Comparison of ENCODE assay signal across 16 cellular contexts in genomic region chr3:170021083-170021482, GRCh38. TPM values are rescaled to one million over a fixed set of nuclear protein-coding genes. Genes with fewer than 3 reads are reported as not detected.
DNase-seq lines count a peak whose midpoint lies in the region; ATAC-seq, FAIRE-seq and TF ChIP-seq lines count a peak whose summit lies in the region.
"Had no signal": no experiment of that assay in that cellular context is flagged by ENCODE, and none has a peak within 500 bp of the region (broad histone marks: within the 10 kb centered on the region; RNA-seq: fewer than 3 reads in every experiment).

No MANE protein-coding gene starts in this region.

- SMC1A ChIA-PET in GM12878 (lab: Charles Lee; ENCODE audit: uncharacterized antibody, unreplicated experiment): interaction anchor here (0.9 to 4.0 kb wide), 14 partner anchors 19 to 281 kb away, joined by 3 to 23 read pairs (median 3); no protein-coding TSS in a partner anchor

- H2AFZ ChIP-seq in GM12878 (ENCODE audit: control insufficient read depth, low read depth, low read length) (no peak overlapping the region), neural progenitor cell (replicated peaks) (no peak overlapping the region)

- no peak for TF ChIP-seq EP300 in GM12878 (IDR thresholded peaks at IDR 0.05; ENCODE audit: borderline replicate concordance in 1 of 2, control insufficient read depth in 1 of 2, low read depth in 2 of 2, low read length in 2 of 2)

- POLR2A ChIA-PET in GM12878 (lab: Charles Lee): interaction anchor here (0.6 kb wide), 1 partner anchor 29 kb away, joined by 3 read pairs; no protein-coding TSS in a partner anchor

- TF ChIP-seq CTCF in HFF-Myc (IDR thresholded peaks at IDR 0.05; ENCODE audit: low read depth, low read length, missing control alignments): peak; percentile 7
- TF ChIP-seq CTCF in GM12878 (IDR thresholded peaks at IDR 0.05 in 2 of 3, conservative IDR thresholded peaks at IDR 0.05 in 1 of 3; ENCODE audit: control insufficient read depth in 2 of 3, extremely low read depth in 1 of 3, insufficient read depth in 1 of 3, low read depth in 3 of 3, low read length in 3 of 3): peak in 1 of 3 experiments; percentile 19; a peak in 2 of 6 replicates
- peak; percentile 13 for TF ChIP-seq CTCF in neural progenitor cell (IDR thresholded peaks at IDR 0.05)
- no peak for TF ChIP-seq CTCF in GM13976 (IDR thresholded peaks at IDR 0.05; ENCODE audit: borderline replicate concordance, control extremely low read depth, extremely low read depth, insufficient read depth, missing control alignments)

- DNase-seq in activated T-cell treated with anti-CD3 and anti-CD28 coated beads, Interleukin-2, amount 50 U/mL, for 72 hours: no peak
- no peak for DNase-seq in activated T-cell treated with anti-CD3 and anti-CD28 coated beads for 4 hours
- DNase-seq in HFF-Myc (ENCODE audit: extremely low read depth, low read depth): no peak
- no peak for DNase-seq in GM12878 (ENCODE audit: low read depth, low spot score)
- no peak for DNase-seq in neural progenitor cell (ENCODE audit: low spot score)
- no peak for DNase-seq in GM13976 (ENCODE audit: low spot score)
- DNase-seq in SK-N-DZ (ENCODE audit: low spot score): no peak
- DNase-seq in G401 (ENCODE audit: low spot score): no peak
- DNase-seq: activated CD8-positive, alpha-beta memory T cell treated with anti-CD3 and anti-CD28 coated beads for 24 hours; DMS79 treated with DMSO at 0.1 percent for 48 hours; glutamatergic neuron; NCI-H1436; stimulated activated CD4-positive, alpha-beta T cell treated with anti-CD3 and anti-CD28 coated beads, Interleukin-15, amount 100 ng/mL, for 24 hours; stimulated activated CD8-positive, alpha-beta memory T cell treated with anti-CD3 and anti-CD28 coated beads, Interleukin-4, amount 100 ng/mL, for 48 hours had no signal

- no peak for FAIRE-seq in GM12878 (lab: Jason Lieb, UNC)

- no peaks in the 10 kb centered on the region for H3K79me2 ChIP-seq in GM12878 (ENCODE audit: control insufficient read depth, insufficient read depth, low read length)
- no peaks in the 10 kb centered on the region for H3K79me2 ChIP-seq in neural progenitor cell (ENCODE audit: low read depth)

- H3K9ac ChIP-seq in GM12878 (ENCODE audit: control insufficient read depth, insufficient read depth, low read length): no peak overlapping the region
- no peak overlapping the region for H3K9ac ChIP-seq in neural progenitor cell

- CTCF ChIA-PET in GM12878 (lab: Yijun Ruan, JAX): interaction anchor here (0.6 to 4.2 kb wide), 9 partner anchors 11 to 210 kb away, joined by 3 to 21 read pairs (median 4); no protein-coding TSS in a partner anchor

- no TSS peak for BruUV-seq in GM12878 (replicated peaks; lab: Mats Ljungman, UMichigan)

- no peaks in the 10 kb centered on the region for H3K27me3 ChIP-seq in GM12878 (replicated peaks in 1 of 2; ENCODE audit: control insufficient read depth in 2 of 2, insufficient read depth in 2 of 2, low read length in 1 of 2)
- no peaks in the 10 kb centered on the region for H3K27me3 ChIP-seq in neural progenitor cell

- H3K4me2 ChIP-seq in GM12878 (ENCODE audit: control insufficient read depth, insufficient read depth): no peak overlapping the region
- no peak overlapping the region for H3K4me2 ChIP-seq in neural progenitor cell

- H3K27me3 Mint-ChIP-seq in activated T-cell treated with anti-CD3 and anti-CD28 coated beads, Interleukin-2, amount 50 U/mL, for 72 hours (ENCODE audit: low read depth): no peaks in the 10 kb centered on the region
- H3K27me3 Mint-ChIP-seq in neural progenitor cell (ENCODE audit: insufficient read depth, low read depth): no peaks in the 10 kb centered on the region

- TF ChIP-seq POLR2A in GM12878 (IDR thresholded peaks at IDR 0.05; ENCODE audit: low read depth, low read length): no peak

- H3K27ac ChIP-seq in GM12878 (ENCODE audit: control insufficient read depth, insufficient read depth) (no peak overlapping the region), neural progenitor cell (no peak overlapping the region)

- intact Hi-C loops in GM12878 (cut with micrococcal nuclease; ENCODE audit: unreplicated experiment): no loop called here

- peaks cover 13% of the 10 kb centered on the region for H3K4me1 Mint-ChIP-seq in activated T-cell treated with anti-CD3 and anti-CD28 coated beads, Interleukin-2, amount 50 U/mL, for 72 hours (ENCODE audit: low read depth)
- no peaks in the 10 kb centered on the region for H3K4me1 Mint-ChIP-seq in neural progenitor cell

- H3K9me3 ChIP-seq in GM12878 (replicated peaks; ENCODE audit: control insufficient read depth, insufficient read depth, low read length) (no peaks in the 10 kb centered on the region), neural progenitor cell (ENCODE audit: low read depth) (no peaks in the 10 kb centered on the region)

- H3K4me3 ChIP-seq in HFF-Myc (replicated peaks; ENCODE audit: low read depth, low read length) (no peak overlapping the region), GM12878 (no peak overlapping the region), neural progenitor cell (no peak overlapping the region)
- H3K4me3 ChIP-seq: lung had no signal

- RAD21 ChIA-PET in GM12878 (lab: Charles Lee; ENCODE audit: unreplicated experiment): interaction anchor here (0.7 to 1.6 kb wide), 4 partner anchors 32 to 158 kb away, joined by 3 to 6 read pairs (median 3); partner anchors contain the start of gene SEC62

- peak; percentile 62 for ATAC-seq in activated T-cell treated with anti-CD3 and anti-CD28 coated beads, Interleukin-2, amount 50 U/mL, for 72 hours (replicated peaks in 1 of 2)
- peak; percentile 52; the same call in 2 of the 3 replicates for ATAC-seq in GM12878

- H3K36me3 ChIP-seq in GM12878 (ENCODE audit: control insufficient read depth in 2 of 2, insufficient read depth in 2 of 2, low read length in 1 of 2) (no peaks in the 10 kb centered on the region), neural progenitor cell (no peaks in the 10 kb centered on the region)

- H4K20me1 ChIP-seq in GM12878 (ENCODE audit: control insufficient read depth, insufficient read depth): no peaks in the 10 kb centered on the region
- no peaks in the 10 kb centered on the region for H4K20me1 ChIP-seq in neural progenitor cell (ENCODE audit: low read depth)

- peaks cover 0 to 2% of the 10 kb centered on the region in 2 donors for H3K36me3 Mint-ChIP-seq in activated T-cell treated with anti-CD3 and anti-CD28 coated beads, Interleukin-2, amount 50 U/mL, for 72 hours (ENCODE audit: insufficient read depth in 2 of 2)
- H3K36me3 Mint-ChIP-seq in neural progenitor cell: no peaks in the 10 kb centered on the region

- TF ChIP-seq RAD21 in GM12878 (IDR thresholded peaks at IDR 0.05; ENCODE audit: insufficient read depth, low read depth, low read length): peak; percentile 65

- in situ Hi-C loops in GM12878 (cut with MboI) (no loop called here), GM13976 (cut with MboI; ENCODE audit: low sequenced_read_pairs, unreplicated experiment) (no loop called here), G401 (cut with HindIII; ENCODE audit: low sequenced_read_pairs) (no loop called here)

- H3K4me3 Mint-ChIP-seq in activated T-cell treated with anti-CD3 and anti-CD28 coated beads, Interleukin-2, amount 50 U/mL, for 72 hours: no peak overlapping the region
- H3K4me3 Mint-ChIP-seq in neural progenitor cell: no peak overlapping the region
- H3K4me3 Mint-ChIP-seq: T-helper 1 cell treated with Interleukin-12 subunit alpha and Interleukin-12 subunit beta and Interleukin-4 antibody, amounts not matched to agents 30 μg/mL and 1 μg/mL, for 36 hours had no signal

- no peaks in the 10 kb centered on the region for H3K9me3 Mint-ChIP-seq in activated T-cell treated with anti-CD3 and anti-CD28 coated beads, Interleukin-2, amount 50 U/mL, for 72 hours
- no peaks in the 10 kb centered on the region for H3K9me3 Mint-ChIP-seq in neural progenitor cell
- H3K9me3 Mint-ChIP-seq: T-helper 1 cell treated with Interleukin-12 subunit alpha and Interleukin-12 subunit beta and Interleukin-4 antibody, amounts not matched to agents 30 μg/mL and 1 μg/mL, for 36 hours had no signal

- H3F3A ChIP-seq in neural progenitor cell (ENCODE audit: low read depth): no peaks in the 10 kb centered on the region

- H3K4me1 ChIP-seq in GM12878 (ENCODE audit: control insufficient read depth, insufficient read depth, low read length): no peaks in the 10 kb centered on the region
- H3K4me1 ChIP-seq in neural progenitor cell: no peaks in the 10 kb centered on the region

- 0% methylated on average over 3 of the region's 3 CpGs for WGBS in GM12878 (ENCODE audit: insufficient coverage, insufficient replicate concordance, low lambda C conversion rate, missing lambda C conversion rate)

- H3K27ac Mint-ChIP-seq in activated T-cell treated with anti-CD3 and anti-CD28 coated beads, Interleukin-2, amount 50 U/mL, for 72 hours: no peak overlapping the region
- no peak overlapping the region for H3K27ac Mint-ChIP-seq in neural progenitor cell
- H3K27ac Mint-ChIP-seq: T-helper 1 cell treated with Interleukin-12 subunit alpha and Interleukin-12 subunit beta and Interleukin-4 antibody, amounts not matched to agents 30 μg/mL and 1 μg/mL, for 36 hours had no signal

RNA-seq across cellular contexts. Expression of gene GPR160, which starts 16.7 kb away (rescaled TPM):
- total RNA-seq in activated T-cell treated with anti-CD3 and anti-CD28 coated beads, Interleukin-2, amount 50 U/mL, for 72 hours: 10 to 100 TPM; 13.3 to 14.4 TPM
- 1.5 and 1.7 TPM in 2 replicates for total RNA-seq in GM12878 (2013; cell fraction: nucleolus; rRNA removed)
- total RNA-seq in GM12878 (2014; rRNA removed) (35.6 and 35.9 TPM in 2 replicates), GM12878 (2014; rRNA removed; fragmentation: Illumina TruSeq; extraction: Trizol) (36.3 and 36.4 TPM in 2 replicates), GM12878 (2021) (21.7 and 24.6 TPM in 2 replicates), neural progenitor cell (ENCODE audit: low replicate concordance) (4.3 and 6.0 TPM in 2 replicates)
- 32.9 TPM for polyA plus RNA-seq in GM12878 (2011; ENCODE audit: low read depth)
- polyA plus RNA-seq in GM12878 (2011; rRNA removed) (1.2 and 2.2 TPM in 2 replicates), GM12878 (2014; fragmentation: Illumina TruSeq; extraction: Trizol) (41.9 and 44.1 TPM in 2 replicates), GM12878 (2014; fragmentation: Nextera tagmentation; extraction: Ambion mirVana) (10 to 100 TPM in 1 of 2 experiments, 1 to 10 TPM in 1; 8.8 to 14.4 TPM), GM12878 (2014; rRNA removed) (25.9 and 28.2 TPM in 2 replicates), GM12878 (2016; fragmentation: Nextera tagmentation; extraction: Ambion mirVana) (10 to 100 TPM; 53.9 to 57.7 TPM)
- polyA plus RNA-seq in GM12878 (2011; cell fraction: cytosol; rRNA removed): 0.30 and 0.42 TPM in 2 replicates
- polyA plus RNA-seq in GM12878 (2011; cell fraction: nucleus; rRNA removed): 0.44 and 0.49 TPM in 2 replicates
- 80.9 and 93.7 TPM in 2 replicates for polyA plus RNA-seq in GM12878 (2012)
- 0.41 and 0.80 TPM in 2 replicates for polyA minus RNA-seq in GM12878 (2011; rRNA and poly(A)+ RNA removed)
- polyA minus RNA-seq in GM12878 (2011; cell fraction: cytosol; rRNA and poly(A)+ RNA removed): 0.73 and 1.6 TPM in 2 replicates
- 0.36 and 0.86 TPM in 2 replicates for polyA minus RNA-seq in GM12878 (2011; cell fraction: nucleus; rRNA and poly(A)+ RNA removed)
- 0.28 and 1.1 TPM in 2 replicates for polyA plus RNA-seq in SK-N-DZ (2014; cell fraction: cytosol; rRNA removed)
- polyA plus RNA-seq in SK-N-DZ (2014; cell fraction: nucleus; rRNA removed): 0.23 TPM in 1 of 2 replicates, not detected in the other
- 4.2 and 8.9 TPM in 2 replicates for total RNA-seq in G401 (2014; rRNA removed; shearing (Covaris generic))

RNA-seq across cellular contexts. Expression of gene SEC62, which starts 54.5 kb away (rescaled TPM):
- 100 to 1,000 TPM in 1 of 2 donors, 10 to 100 TPM in 1; 90.6 to 100 TPM for total RNA-seq in activated T-cell treated with anti-CD3 and anti-CD28 coated beads, Interleukin-2, amount 50 U/mL, for 72 hours
- total RNA-seq in GM12878 (2013; cell fraction: nucleolus; rRNA removed): 42.3 and 54.8 TPM in 2 replicates
- total RNA-seq in GM12878 (2014; rRNA removed) (25.6 and 34.1 TPM in 2 replicates), GM12878 (2014; rRNA removed; fragmentation: Illumina TruSeq; extraction: Trizol) (60.8 and 70.3 TPM in 2 replicates), GM12878 (2021) (68.8 and 74.6 TPM in 2 replicates), neural progenitor cell (ENCODE audit: low replicate concordance) (22.0 and 34.8 TPM in 2 replicates)
- 57.4 TPM for polyA plus RNA-seq in GM12878 (2011; ENCODE audit: low read depth)
- polyA plus RNA-seq in GM12878 (2011; rRNA removed) (59.6 and 64.3 TPM in 2 replicates), GM12878 (2014; fragmentation: Illumina TruSeq; extraction: Trizol) (115 and 146 TPM in 2 replicates), GM12878 (2014; fragmentation: Nextera tagmentation; extraction: Ambion mirVana) (100 to 1,000 TPM; 252 to 270 TPM), GM12878 (2014; rRNA removed) (44.1 and 45.5 TPM in 2 replicates), GM12878 (2016; fragmentation: Nextera tagmentation; extraction: Ambion mirVana) (100 to 1,000 TPM; 160 to 165 TPM)
- 21.2 and 33.9 TPM in 2 replicates for polyA plus RNA-seq in GM12878 (2011; cell fraction: cytosol; rRNA removed)
- polyA plus RNA-seq in GM12878 (2011; cell fraction: nucleus; rRNA removed): 18.1 and 22.6 TPM in 2 replicates
- 86.6 and 176 TPM in 2 replicates for polyA plus RNA-seq in GM12878 (2012)
- 71.9 and 81.5 TPM in 2 replicates for polyA minus RNA-seq in GM12878 (2011; rRNA and poly(A)+ RNA removed)
- 9.6 and 15.8 TPM in 2 replicates for polyA minus RNA-seq in GM12878 (2011; cell fraction: cytosol; rRNA and poly(A)+ RNA removed)
- polyA minus RNA-seq in GM12878 (2011; cell fraction: nucleus; rRNA and poly(A)+ RNA removed): 12.2 and 15.9 TPM in 2 replicates
- polyA plus RNA-seq in SK-N-DZ (2014; cell fraction: cytosol; rRNA removed): 19.3 and 21.9 TPM in 2 replicates
- 13.6 and 17.7 TPM in 2 replicates for polyA plus RNA-seq in SK-N-DZ (2014; cell fraction: nucleus; rRNA removed)
- 9.5 and 16.4 TPM in 2 replicates for total RNA-seq in G401 (2014; rRNA removed; shearing (Covaris generic))
